ENCODE assay signal across 1 cellular context in genomic region chr6:131754088-131754487, GRCh38.
TF ChIP-seq lines count a peak whose summit lies in the region.

No MANE protein-coding gene starts in this region.

TF ChIP-seq in HepG2, 621 proteins besides CTCF, POLR2A, EP300 and RAD21:
- TF ChIP-seq ZNF546 (CRISPR knock-in tag; conservative IDR thresholded peaks at IDR 0.05) = 0 out of 2 replicates have a peak, but pooled peaks have one; percentile 6
- no peak for TF ChIP-seq HNF1A (IDR thresholded peaks at IDR 0.05; ENCODE audit: low read depth)
- no peak for TF ChIP-seq HNF1A (CRISPR knock-in tag; IDR thresholded peaks at IDR 0.05; ENCODE audit: borderline replicate concordance)
